Comparison of ENCODE assay signal across 17 cellular contexts in genomic region chr7:105797652-105798051, GRCh38.
DNase-seq lines count a peak whose midpoint lies in the region; ATAC-seq and FAIRE-seq lines count a peak whose summit lies in the region.
"Had no signal": no experiment of that assay in that cellular context is flagged by ENCODE, and none has a peak within 500 bp of the region (broad histone marks: within the 10 kb centered on the region; RNA-seq: fewer than 3 reads in every experiment).

No MANE protein-coding gene starts in this region.

- no peak for FAIRE-seq in small intestine (lab: Jason Lieb, UNC)

- peaks cover 0 to 6% of the 10 kb centered on the region in 2 donors for H3K4me1 ChIP-seq in small intestine (ENCODE audit: control insufficient read depth in 2 of 2, insufficient read depth in 1 of 2, low read depth in 1 of 2, low read length in 1 of 2)

- no peaks in the 10 kb centered on the region for H3K27me3 ChIP-seq in small intestine (ENCODE audit: control insufficient read depth in 2 of 2, insufficient read depth in 2 of 2, low read length in 2 of 2)

- H3K4me3 Mint-ChIP-seq in T-helper 17 cell, result no peak overlapping the region

- H3K4me3 ChIP-seq in small intestine (ENCODE audit: low read depth in 1 of 2, low read length in 2 of 2), result no peak overlapping the region

- WGBS in small intestine, 3 donors, result 35 to 65% (median 46%) methylated on average over 7 of the region's 7 CpGs

- H3K36me3 ChIP-seq in small intestine (ENCODE audit: control insufficient read depth in 2 of 2, insufficient read depth in 2 of 2, low read length in 2 of 2), result no peaks in the 10 kb centered on the region

- H3K9me3 ChIP-seq in T-helper 17 cell (ENCODE audit: control insufficient read depth, low read length, poor library complexity, severe bottlenecking), result no peaks in the 10 kb centered on the region
- no peaks in the 10 kb centered on the region for H3K9me3 ChIP-seq in small intestine (ENCODE audit: control insufficient read depth, low read depth)

- no peak overlapping the region for H3K27ac ChIP-seq in small intestine (ENCODE audit: low read depth in 1 of 2, low read length in 1 of 2)
- H3K27ac ChIP-seq: RWPE1 had no signal

- DNase-seq in ELF-1 (ENCODE audit: low read depth, low spot score), result peak; percentile 48
- DNase-seq in T-helper 17 cell, result no peak
- DNase-seq in islet precursor cell, result peak; percentile 82
- DNase-seq in small intestine, result peak; percentile 28
- no peak for DNase-seq in DMS79 (lab: John Stamatoyannopoulos, UW)
- no peak for DNase-seq in AG20443 (ENCODE audit: low spot score)
- DNase-seq in NCI-H2029 treated with DMSO at 0.1 percent for 48 hours (lab: John Stamatoyannopoulos, UW), result no peak
- DNase-seq: C1 segment of cervical spinal cord, GDM1, HCEC 1CT, NCI-H1694 treated with DMSO at 0.1 percent for 48 hours, NCI-H2107, NCI-H226, NCI-H526, PC-3, SIG-M5 had no signal

- H3K27me3 Mint-ChIP-seq in T-helper 17 cell, result no peaks in the 10 kb centered on the region

- no peak for ATAC-seq in T-helper 17 cell
- ATAC-seq: PC-3 had no signal

- H3K27ac Mint-ChIP-seq in T-helper 17 cell, result peak overlapping the region; percentile 66

- no peaks in the 10 kb centered on the region for H3K36me3 Mint-ChIP-seq in T-helper 17 cell (ENCODE audit: low read depth)

- H3K4me1 Mint-ChIP-seq in T-helper 17 cell, result peaks cover 21% of the 10 kb centered on the region

Comparison
In these comparisons a context has a peak if more than half of its experiments do, and no peak if none do; other contexts are left out.
1. DNase-seq: peak in ELF-1 (single experiment), islet precursor cell (single experiment) and small intestine (single experiment); none in T-helper 17 cell (0 of 3), DMS79 (single experiment), AG20443 (single experiment) and NCI-H2029 treated with DMSO at 0.1 percent for 48 hours (single experiment).